ENCODE assay signal across 8 cellular contexts in the genomic region with DNA sequence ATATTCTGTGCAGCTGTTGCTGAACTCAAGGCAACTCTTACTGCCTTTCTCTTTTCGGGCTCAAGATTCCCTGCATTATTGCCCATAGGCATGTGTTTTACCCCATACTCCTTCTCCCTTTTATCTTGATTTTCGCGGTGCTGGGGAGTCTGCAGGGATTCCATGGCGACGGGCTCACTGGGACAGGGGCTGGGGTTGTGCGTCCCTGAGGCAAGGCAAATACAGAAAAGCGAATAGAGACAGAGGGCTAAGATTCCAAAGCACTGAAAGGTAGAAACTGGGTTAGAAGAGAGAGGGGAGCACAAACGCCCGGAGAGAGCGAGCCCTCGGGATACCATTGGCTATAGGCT. TPM values are rescaled to one million over a fixed set of nuclear protein-coding genes. Genes with fewer than 3 reads are reported as not detected.
DNase-seq lines count a peak whose midpoint lies in the region; ATAC-seq lines count a peak whose summit lies in the region.

No MANE protein-coding gene starts in this region.

- peak overlapping the region in 4 of 5 donors; percentile 85 to 94 (median 93) for H3K9ac ChIP-seq in subcutaneous abdominal adipose tissue (ENCODE audit: low read length in 5 of 5)

- H3K4me3 ChIP-seq in iPS-18c (ENCODE audit: insufficient read depth, low read depth, low read length) (peak overlapping the region; percentile 96), subcutaneous abdominal adipose tissue (ENCODE audit: low read depth in 1 of 5, low read length in 5 of 5) (peak overlapping the region; percentile 85 to 93 (median 89))

- H3K27me3 ChIP-seq in subcutaneous abdominal adipose tissue (ENCODE audit: control insufficient read depth in 5 of 5, insufficient read depth in 4 of 5, low read length in 5 of 5), result no peaks in the 10 kb centered on the region

- no peaks in the 10 kb centered on the region for H3K9me3 Mint-ChIP-seq in activated CD8-positive, alpha-beta T cell treated with anti-CD3 and anti-CD28 coated beads, Interleukin-2, amount 10 ng/mL, durations not matched to agents 7 days and 5 days (ENCODE audit: insufficient read depth)

- no peaks in the 10 kb centered on the region for H3K27me3 Mint-ChIP-seq in activated CD8-positive, alpha-beta T cell treated with anti-CD3 and anti-CD28 coated beads, Interleukin-2, amount 10 ng/mL, durations not matched to agents 7 days and 5 days (ENCODE audit: low read depth)

- ATAC-seq in GM18870 (IDR thresholded peaks at IDR 0.05; ENCODE audit: unreplicated experiment) (peak; percentile 21), HG02885 (IDR thresholded peaks at IDR 0.05; ENCODE audit: poor library complexity, unreplicated experiment) (peak; percentile 13), HG03457 (IDR thresholded peaks at IDR 0.05; ENCODE audit: unreplicated experiment) (no peak)
- no peak for ATAC-seq in activated CD8-positive, alpha-beta T cell treated with anti-CD3 and anti-CD28 coated beads, Interleukin-2, amount 10 ng/mL, durations not matched to agents 7 days and 5 days

- H3K4me3 Mint-ChIP-seq in activated CD8-positive, alpha-beta T cell treated with anti-CD3 and anti-CD28 coated beads, Interleukin-2, amount 10 ng/mL, durations not matched to agents 7 days and 5 days, result peak overlapping the region; percentile 96

- POLR2A ChIA-PET in activated CD8-positive, alpha-beta T cell treated with anti-CD3 and anti-CD28 coated beads, Interleukin-2, amount 10 ng/mL, durations not matched to agents 7 days and 5 days (lab: Charles Lee), result interaction anchor here (1.0 kb wide), 1 partner anchor 136 kb away, joined by 3 read pairs; no protein-coding TSS in a partner anchor

- peak overlapping the region; percentile 94 for H3K27ac ChIP-seq in subcutaneous abdominal adipose tissue (ENCODE audit: low read depth, low read length)

- H3K4me1 ChIP-seq in subcutaneous abdominal adipose tissue (ENCODE audit: control insufficient read depth in 5 of 5, insufficient read depth in 5 of 5, low read length in 5 of 5), result peaks cover 0 to 35% (median 28%) of the 10 kb centered on the region in 5 donors

- H3K9me3 ChIP-seq in iPS-18c (ENCODE audit: control insufficient read depth, insufficient read depth, low read length), result no peaks in the 10 kb centered on the region
- H3K9me3 ChIP-seq in subcutaneous abdominal adipose tissue (ENCODE audit: control insufficient read depth in 5 of 5, low read length in 5 of 5), result no peaks in the 10 kb centered on the region

- peaks cover 22% of the 10 kb centered on the region for H3K36me3 Mint-ChIP-seq in activated CD8-positive, alpha-beta T cell treated with anti-CD3 and anti-CD28 coated beads, Interleukin-2, amount 10 ng/mL, durations not matched to agents 7 days and 5 days (ENCODE audit: low read depth)

- peaks cover 0 to 4% (median 3%) of the 10 kb centered on the region in 5 donors for H3K36me3 ChIP-seq in subcutaneous abdominal adipose tissue (ENCODE audit: control insufficient read depth in 5 of 5, insufficient read depth in 5 of 5, low read length in 5 of 5)

- in situ Hi-C loops in G401 (cut with HindIII; ENCODE audit: low sequenced_read_pairs), result no loop called here

- DNase-seq in activated CD8-positive, alpha-beta T cell treated with anti-CD3 and anti-CD28 coated beads, Interleukin-2, amount 10 ng/mL, durations not matched to agents 7 days and 5 days, result no peak
- no peak for DNase-seq in G401 (ENCODE audit: low spot score)
- DNase-seq in activated CD8-positive, alpha-beta memory T cell treated with anti-CD3 and anti-CD28 coated beads, Interleukin-2, amount 50 U/mL, for 48 hours, result no peak

- CTCF ChIA-PET in activated CD8-positive, alpha-beta T cell treated with anti-CD3 and anti-CD28 coated beads, Interleukin-2, amount 10 ng/mL, durations not matched to agents 7 days and 5 days (lab: Charles Lee), result interaction anchor here (1.1 kb wide), 1 partner anchor 10 kb away, joined by 3 read pairs; no protein-coding TSS in a partner anchor

- peak overlapping the region; percentile 95 for H3K27ac Mint-ChIP-seq in activated CD8-positive, alpha-beta T cell treated with anti-CD3 and anti-CD28 coated beads, Interleukin-2, amount 10 ng/mL, durations not matched to agents 7 days and 5 days

- peaks cover 25% of the 10 kb centered on the region for H3K4me1 Mint-ChIP-seq in activated CD8-positive, alpha-beta T cell treated with anti-CD3 and anti-CD28 coated beads, Interleukin-2, amount 10 ng/mL, durations not matched to agents 7 days and 5 days (ENCODE audit: low read depth)

RNA-seq across cellular contexts. Expression of a gene that starts 0.5 kb away (rescaled TPM):
- 10 to 100 TPM; 16.8 to 19.0 TPM for total RNA-seq in activated CD8-positive, alpha-beta T cell treated with anti-CD3 and anti-CD28 coated beads, Interleukin-2, amount 10 ng/mL, durations not matched to agents 7 days and 5 days
- total RNA-seq in G401 (2014; rRNA removed; shearing (Covaris generic)), result 3.4 and 12.9 TPM in 2 replicates

RNA-seq across cellular contexts. Expression of a gene that starts 8.1 kb away (rescaled TPM):
- total RNA-seq in activated CD8-positive, alpha-beta T cell treated with anti-CD3 and anti-CD28 coated beads, Interleukin-2, amount 10 ng/mL, durations not matched to agents 7 days and 5 days, result 1 to 10 TPM; 4.4 to 5.2 TPM
- 7.3 and 13.1 TPM in 2 replicates for total RNA-seq in G401 (2014; rRNA removed; shearing (Covaris generic))

RNA-seq across cellular contexts. Expression of a gene that starts 52.9 kb away (rescaled TPM):
- total RNA-seq in activated CD8-positive, alpha-beta T cell treated with anti-CD3 and anti-CD28 coated beads, Interleukin-2, amount 10 ng/mL, durations not matched to agents 7 days and 5 days, result under 1 TPM; 0.18 to 0.37 TPM
- not detected in 2 replicates for total RNA-seq in G401 (2014; rRNA removed; shearing (Covaris generic))

Comparison
In these comparisons a context has a peak if more than half of its experiments do, and no peak if none do; other contexts are left out.
1. ATAC-seq: peak in GM18870 (single experiment) and HG02885 (single experiment); none in activated CD8-positive, alpha-beta T cell treated with anti-CD3 and anti-CD28 coated beads, Interleukin-2, amount 10 ng/mL, durations not matched to agents 7 days and 5 days (single experiment) and HG03457 (single experiment).